18 cellular contexts compared by ENCODE assay signal in the genomic region with DNA sequence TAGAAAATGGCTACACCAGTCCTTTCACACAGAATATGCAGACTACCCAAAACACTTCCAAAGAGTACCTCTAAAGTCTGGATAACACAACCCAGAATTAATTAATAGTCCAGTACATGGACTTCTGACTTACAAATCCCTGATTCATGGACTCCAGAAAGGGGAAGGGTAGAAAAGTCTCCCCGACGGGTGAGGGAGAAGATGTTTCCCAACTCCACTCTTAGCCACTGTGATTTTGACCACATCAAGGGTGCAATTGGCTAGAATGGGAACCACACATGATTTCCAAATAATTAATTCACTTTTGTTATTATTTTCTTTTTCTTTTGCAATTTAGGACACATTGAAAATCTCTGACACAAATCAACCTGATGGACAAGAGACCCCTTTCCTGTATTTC. TPM values are rescaled to one million over a fixed set of nuclear protein-coding genes. Genes with fewer than 3 reads are reported as not detected.
"Had no signal": no experiment of that assay in that cellular context is flagged by ENCODE, and none has a peak within 500 bp of the region (broad histone marks: within the 10 kb centered on the region; RNA-seq: fewer than 3 reads in every experiment).

No MANE protein-coding gene starts in this region.

- H3K36me3 Mint-ChIP-seq: memory B cell; natural killer cell; stimulated activated memory B cell treated with anti-CD40 and anti-IgM and Interleukin-4, amounts not matched to agents 10 μg/mL and 1 μg/mL and 100 μg/mL, for 72 hours had no signal

- ATAC-seq: activated naive CD8-positive, alpha-beta T cell treated with anti-CD3 and anti-CD28 coated beads, Interleukin-2, amount 50 U/mL, for 24 hours; natural killer cell; T-helper 17 cell had no signal

- H3K9me3 Mint-ChIP-seq: activated naive CD4-positive, alpha-beta T cell treated with anti-CD3 and anti-CD28 coated beads for 36 hours; activated naive CD8-positive, alpha-beta T cell treated with anti-CD3 and anti-CD28 coated beads, Interleukin-2, amount 50 U/mL, for 24 hours; activated T-helper 2 cell treated with anti-CD3 and anti-CD28 coated beads, Interferon-gamma antibody, Interleukin-2, Interleukin-4, amounts not matched to agents 10 μg/mL and 5 μg/mL and 100 μg/mL, durations not matched to agents 14 hours and 24 hours and 36 hours; memory B cell; natural killer cell; stimulated activated memory B cell treated with anti-CD40 and anti-IgM and Interleukin-4, amounts not matched to agents 10 μg/mL and 1 μg/mL and 100 μg/mL, for 72 hours had no signal

- H3K27me3 Mint-ChIP-seq: T-helper 17 cell had no signal

- H3K4me1 Mint-ChIP-seq: natural killer cell had no signal

- H3K27ac ChIP-seq: cardiac muscle cell, esophagus muscularis mucosa, hepatocyte, left ventricle myocardium inferior, right atrium auricular region, transverse colon had no signal

- H3K4me3 Mint-ChIP-seq: activated naive CD8-positive, alpha-beta T cell treated with anti-CD3 and anti-CD28 coated beads, Interleukin-2, amount 50 U/mL, for 24 hours; natural killer cell had no signal

- DNase-seq: activated CD4-positive, alpha-beta T cell treated with anti-CD3 and anti-CD28 coated beads, Interleukin-2, amount 50 U/mL, for 1 hour; activated naive CD4-positive, alpha-beta T cell treated with anti-CD3 and anti-CD28 coated beads for 36 hours; activated naive CD8-positive, alpha-beta T cell treated with anti-CD3 and anti-CD28 coated beads, Interleukin-2, amount 50 U/mL, for 24 hours; left ventricle myocardium inferior; natural killer cell; stimulated activated CD4-positive, alpha-beta T cell treated with anti-CD3 and anti-CD28 coated beads, Interleukin-2, amount 100 ng/mL, for 48 hours; T-helper 17 cell; transverse colon had no signal

- H3K79me2 ChIP-seq: hepatocyte had no signal

- H2AFZ ChIP-seq: hepatocyte had no signal

- FAIRE-seq: colon, TTC549 had no signal

- H3K9me3 ChIP-seq: esophagus muscularis mucosa, left ventricle myocardium inferior, right atrium auricular region, transverse colon had no signal

- H3K4me3 ChIP-seq: cardiac muscle cell, esophagus muscularis mucosa, hepatocyte, left ventricle myocardium inferior, right atrium auricular region, transverse colon had no signal

- H3K36me3 ChIP-seq: cardiac muscle cell, esophagus muscularis mucosa, left ventricle myocardium inferior, right atrium auricular region, transverse colon had no signal

- H3K27ac Mint-ChIP-seq: activated naive CD4-positive, alpha-beta T cell treated with anti-CD3 and anti-CD28 coated beads for 36 hours; activated naive CD8-positive, alpha-beta T cell treated with anti-CD3 and anti-CD28 coated beads, Interleukin-2, amount 50 U/mL, for 24 hours; activated T-helper 2 cell treated with anti-CD3 and anti-CD28 coated beads, Interferon-gamma antibody, Interleukin-2, Interleukin-4, amounts not matched to agents 10 μg/mL and 5 μg/mL and 100 μg/mL, durations not matched to agents 14 hours and 24 hours and 36 hours; memory B cell; natural killer cell; progenitor cell of endocrine pancreas; stimulated activated memory B cell treated with anti-CD40 and anti-IgM and Interleukin-4, amounts not matched to agents 10 μg/mL and 1 μg/mL and 100 μg/mL, for 72 hours; T-helper 17 cell had no signal

RNA-seq across cellular contexts. Expression of a gene that starts 1.4 kb away (rescaled TPM):
- total RNA-seq: activated T-helper 2 cell treated with anti-CD3 and anti-CD28 coated beads, Interferon-gamma antibody, Interleukin-2, Interleukin-4, amounts not matched to agents 10 μg/mL and 5 μg/mL and 100 μg/mL, durations not matched to agents 14 hours and 24 hours and 36 hours; left ventricle myocardium inferior; natural killer cell had no signal
